Comparison of ENCODE assay signal across 32 cellular contexts in the genomic region with DNA sequence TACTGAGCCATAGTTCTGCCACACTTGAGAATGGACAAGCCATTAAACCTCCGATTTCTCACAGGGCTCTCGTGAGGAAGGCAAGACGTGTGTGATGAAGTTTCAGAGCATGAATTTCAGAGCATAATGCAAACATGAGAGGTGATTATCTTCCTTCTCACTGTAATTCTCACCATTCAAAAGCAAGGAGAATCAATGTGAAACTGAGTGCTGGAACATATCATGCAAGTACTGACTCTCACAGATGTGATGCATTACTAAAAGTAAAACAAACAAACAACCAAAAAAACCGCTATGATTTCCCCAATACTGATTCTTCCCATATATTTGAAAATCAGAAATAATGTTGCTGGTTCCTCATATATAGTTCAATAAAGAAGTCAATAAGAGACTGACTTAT. TPM values are rescaled to one million over a fixed set of nuclear protein-coding genes. Genes with fewer than 3 reads are reported as not detected.
DNase-seq lines count a peak whose midpoint lies in the region; ATAC-seq and TF ChIP-seq lines count a peak whose summit lies in the region.
"Had no signal": no experiment of that assay in that cellular context is flagged by ENCODE, and none has a peak within 500 bp of the region (broad histone marks: within the 10 kb centered on the region; RNA-seq: fewer than 3 reads in every experiment).

No MANE protein-coding gene starts in this region.

- no peaks in the 10 kb centered on the region for H3K79me2 ChIP-seq in neural progenitor cell (ENCODE audit: low read depth)

- H3F3A ChIP-seq in neural progenitor cell (ENCODE audit: low read depth): peaks cover 9% of the 10 kb centered on the region

- no peak overlapping the region for H3K9ac ChIP-seq in neural progenitor cell

- H4K20me1 ChIP-seq in neural progenitor cell (ENCODE audit: low read depth): no peaks in the 10 kb centered on the region

- H3K27ac ChIP-seq in SJSA1 (peak overlapping the region; percentile 23; the same call in 1 of the 2 replicates), neural progenitor cell (no peak overlapping the region), foreskin keratinocyte (no peak overlapping the region), WERI-Rb-1 (no peak overlapping the region)
- H3K27ac ChIP-seq: C4-2B, psoas muscle had no signal

- H3K4me1 ChIP-seq in SJSA1 (replicated peaks) (peaks cover 85% of the 10 kb centered on the region), neural progenitor cell (peaks cover 44% of the 10 kb centered on the region), foreskin keratinocyte (peaks cover 35% of the 10 kb centered on the region)
- H3K4me1 ChIP-seq: psoas muscle had no signal

- peak; percentile 36 for ATAC-seq in GM18505 (IDR thresholded peaks at IDR 0.05; ENCODE audit: unreplicated experiment)
- no peak for ATAC-seq in foreskin keratinocyte
- no peak for ATAC-seq in HG03457 (IDR thresholded peaks at IDR 0.05; ENCODE audit: unreplicated experiment)
- ATAC-seq: Panc1, psoas muscle had no signal

- H3K9me3 Mint-ChIP-seq in HFFc6: no peaks in the 10 kb centered on the region
- H3K9me3 Mint-ChIP-seq in neural progenitor cell: peaks cover 2% of the 10 kb centered on the region
- H3K9me3 Mint-ChIP-seq: activated naive CD4-positive, alpha-beta T cell treated with anti-CD3 and anti-CD28 coated beads for 36 hours; activated T-helper 1 cell treated with anti-CD3 and anti-CD28 coated beads, Interleukin-12 subunit alpha, Interleukin-12 subunit beta, Interleukin-2, Interleukin-4 antibody, amounts not matched to agents 30 ng/mL and 10 ng/mL and 1 ng/mL, durations not matched to agents 14 hours and 24 hours and 36 hours had no signal

- no peak overlapping the region for H3K4me2 ChIP-seq in neural progenitor cell

- H3K9me3 ChIP-seq in SJSA1 (replicated peaks) (no peaks in the 10 kb centered on the region), neural progenitor cell (ENCODE audit: low read depth) (no peaks in the 10 kb centered on the region), WERI-Rb-1 (ENCODE audit: severe bottlenecking) (no peaks in the 10 kb centered on the region)
- H3K9me3 ChIP-seq: psoas muscle had no signal

- no peak overlapping the region for H2AFZ ChIP-seq in neural progenitor cell (replicated peaks)

- H3K4me3 ChIP-seq in SJSA1: no peak overlapping the region
- H3K4me3 ChIP-seq in neural progenitor cell: no peak overlapping the region
- no peak overlapping the region for H3K4me3 ChIP-seq in WERI-Rb-1 (ENCODE audit: low read depth, low read length)
- H3K4me3 ChIP-seq: coronary artery, psoas muscle had no signal

- TF ChIP-seq CTCF in HFFc6 (IDR thresholded peaks at IDR 0.05) (no peak), neural progenitor cell (IDR thresholded peaks at IDR 0.05) (no peak), foreskin keratinocyte (conservative IDR thresholded peaks at IDR 0.05) (no peak), WERI-Rb-1 (IDR thresholded peaks at IDR 0.05; ENCODE audit: low read depth, low read length) (no peak)

- no peak for DNase-seq in HFFc6
- DNase-seq in SJSA1 (ENCODE audit: low read depth in 1 of 2, low spot score in 2 of 2): no peak
- DNase-seq in neural progenitor cell (ENCODE audit: low spot score): no peak
- no peak for DNase-seq in foreskin keratinocyte
- no peak for DNase-seq in WERI-Rb-1
- no peak for DNase-seq in NCI-H2029 treated with DMSO at 0.1 percent for 48 hours (lab: John Stamatoyannopoulos, UW)
- DNase-seq: activated CD4-positive, alpha-beta T cell treated with anti-CD3 and anti-CD28 coated beads, Interleukin-2, amount 50 U/mL, for 48 hours; activated CD4-positive, CD25-positive, alpha-beta regulatory T cell; activated CD8-positive, alpha-beta memory T cell treated with anti-CD3 and anti-CD28 coated beads, Interleukin-2, amount 50 U/mL, for 4 hours; activated naive CD4-positive, alpha-beta T cell treated with anti-CD3 and anti-CD28 coated beads for 36 hours; Calu3; effector memory CD4-positive, alpha-beta T cell; erythroblast; GOT3; head of caudate nucleus; MV-4-11; naive B cell; NCI-H146; NCI-H510A; NK-92 treated with Interleukin-12 subunit alpha and Interleukin-12 subunit beta, amount 100 ng/mL, for 24 hours; nucleus accumbens; psoas muscle; SHP77 treated with DMSO at 0.1 percent for 48 hours; stimulated activated naive CD4-positive, alpha-beta T cell; T1000 had no signal

- no peak for TF ChIP-seq POLR2A in GM18505 (IDR thresholded peaks at IDR 0.05; ENCODE audit: borderline replicate concordance, extremely low read depth, insufficient read depth, insufficient read length)

- H3K27me3 Mint-ChIP-seq in HFFc6 (ENCODE audit: insufficient read depth): peaks cover 1% of the 10 kb centered on the region; the same call in 1 of the 2 replicates
- H3K27me3 Mint-ChIP-seq in neural progenitor cell (ENCODE audit: insufficient read depth, low read depth): peaks cover 2% of the 10 kb centered on the region

- H3K27me3 ChIP-seq in SJSA1 (replicated peaks): no peaks in the 10 kb centered on the region
- no peaks in the 10 kb centered on the region for H3K27me3 ChIP-seq in neural progenitor cell
- H3K27me3 ChIP-seq in foreskin keratinocyte: no peaks in the 10 kb centered on the region
- no peaks in the 10 kb centered on the region for H3K27me3 ChIP-seq in WERI-Rb-1 (ENCODE audit: insufficient read depth, low read depth, severe bottlenecking)

- H3K4me3 Mint-ChIP-seq in HFFc6 (peak overlapping the region; percentile 30), neural progenitor cell (no peak overlapping the region)
- H3K4me3 Mint-ChIP-seq: activated naive CD4-positive, alpha-beta T cell treated with anti-CD3 and anti-CD28 coated beads for 36 hours; activated T-helper 1 cell treated with anti-CD3 and anti-CD28 coated beads, Interleukin-12 subunit alpha, Interleukin-12 subunit beta, Interleukin-2, Interleukin-4 antibody, amounts not matched to agents 30 ng/mL and 10 ng/mL and 1 ng/mL, durations not matched to agents 14 hours and 24 hours and 36 hours; mesothelial cell of epicardium; naive B cell had no signal

- H3K27ac Mint-ChIP-seq in HFFc6 (peak overlapping the region; percentile 11; the same call in 1 of the 2 replicates), neural progenitor cell (peak overlapping the region; percentile 31)
- H3K27ac Mint-ChIP-seq: activated naive CD4-positive, alpha-beta T cell treated with anti-CD3 and anti-CD28 coated beads for 36 hours; activated T-helper 1 cell treated with anti-CD3 and anti-CD28 coated beads, Interleukin-12 subunit alpha, Interleukin-12 subunit beta, Interleukin-2, Interleukin-4 antibody, amounts not matched to agents 30 ng/mL and 10 ng/mL and 1 ng/mL, durations not matched to agents 14 hours and 24 hours and 36 hours; naive B cell had no signal

- H3K36me3 ChIP-seq in SJSA1 (peaks cover 11% of the 10 kb centered on the region), neural progenitor cell (no peaks in the 10 kb centered on the region), WERI-Rb-1 (no peaks in the 10 kb centered on the region)

- peaks cover 8% of the 10 kb centered on the region; the same call in 1 of the 2 replicates for H3K36me3 Mint-ChIP-seq in HFFc6 (ENCODE audit: low read depth)
- H3K36me3 Mint-ChIP-seq in neural progenitor cell: peaks cover 4% of the 10 kb centered on the region
- H3K36me3 Mint-ChIP-seq: naive B cell had no signal

- H3K4me1 Mint-ChIP-seq in HFFc6 (ENCODE audit: low read depth): peaks cover 82% of the 10 kb centered on the region
- peaks cover 61% of the 10 kb centered on the region for H3K4me1 Mint-ChIP-seq in neural progenitor cell
- H3K4me1 Mint-ChIP-seq: naive B cell had no signal

RNA-seq across cellular contexts. Expression of a gene that starts 23.7 kb away (rescaled TPM):
- 10 to 100 TPM; 37.6 to 43.2 (median 39.5) TPM for total RNA-seq in HFFc6 (2021; fragmentation: NEBNext Ultra II Directional; extraction: Animal tissue kit (Norgen Biotek cat#: 25700))
- 166 and 188 TPM in 2 replicates for total RNA-seq in SJSA1 (2014; rRNA removed; shearing (Covaris generic))
- 9.0 and 21.4 TPM in 2 replicates for total RNA-seq in neural progenitor cell (ENCODE audit: low replicate concordance)
- 42.3 and 86.8 TPM in 2 replicates for total RNA-seq in foreskin keratinocyte
- 21.8 and 57.9 TPM in 2 replicates for polyA plus RNA-seq in foreskin keratinocyte
- total RNA-seq: activated naive CD4-positive, alpha-beta T cell treated with anti-CD3 and anti-CD28 coated beads for 36 hours; activated T-helper 1 cell treated with anti-CD3 and anti-CD28 coated beads, Interleukin-12 subunit alpha, Interleukin-12 subunit beta, Interleukin-2, Interleukin-4 antibody, amounts not matched to agents 30 ng/mL and 10 ng/mL and 1 ng/mL, durations not matched to agents 14 hours and 24 hours and 36 hours had no signal
